In genomic region chr15:37733628-37734027, GRCh38 we compare ENCODE assay signal across 21 cellular contexts.
"Had no signal": no experiment of that assay in that cellular context is flagged by ENCODE, and none has a peak within 500 bp of the region (broad histone marks: within the 10 kb centered on the region; RNA-seq: fewer than 3 reads in every experiment).

No MANE protein-coding gene starts in this region.

- H3K27ac Mint-ChIP-seq: activated naive CD8-positive, alpha-beta T cell; activated T-cell treated with anti-CD3 and anti-CD28 coated beads, Interleukin-2, amount 50 U/mL, for 72 hours; naive B cell had no signal

- H3K27me3 ChIP-seq: colonic mucosa, right atrium auricular region, tibial artery had no signal

- H3K4me1 Mint-ChIP-seq: naive B cell, neural crest cell had no signal

- H3K36me3 ChIP-seq: colonic mucosa, heart right ventricle, left ventricle myocardium inferior, prostate gland, right atrium auricular region, tibial artery, WERI-Rb-1 had no signal

- H3K4me3 Mint-ChIP-seq: activated naive CD8-positive, alpha-beta T cell; activated T-cell treated with anti-CD3 and anti-CD28 coated beads, Interleukin-2, amount 50 U/mL, for 72 hours; naive B cell; neural crest cell had no signal

- H3K4me3 ChIP-seq: colonic mucosa, heart right ventricle, left ventricle myocardium inferior, prostate gland, right atrium auricular region, tibial artery had no signal

- H3K36me3 Mint-ChIP-seq: activated naive CD8-positive, alpha-beta T cell; naive B cell had no signal

- ATAC-seq: activated T-cell treated with anti-CD3 and anti-CD28 coated beads, Interleukin-2, amount 50 U/mL, for 72 hours; heart right ventricle had no signal

- DNase-seq: activated CD4-positive, alpha-beta T cell treated with anti-CD3 and anti-CD28 coated beads for 1 hour; activated CD8-positive, alpha-beta memory T cell treated with anti-CD3 and anti-CD28 coated beads for 24 hours; activated CD8-positive, alpha-beta memory T cell treated with anti-CD3 and anti-CD28 coated beads, Interleukin-2, amount 50 U/mL, for 48 hours; activated gamma-delta T cell treated with Interleukin-2 at 50 U/mL for 16 hours; activated T-cell treated with anti-CD3 and anti-CD28 coated beads, Interleukin-2, amount 50 U/mL, for 72 hours; caudate nucleus; colonic mucosa; erythroblast; heart right ventricle; kidney glomerular epithelial cell; left ventricle myocardium inferior; naive B cell; stimulated activated CD4-positive, alpha-beta T cell treated with anti-CD3 and anti-CD28 coated beads, Interleukin-2, amount 100 ng/mL, for 24 hours; stimulated activated naive CD4-positive, alpha-beta T cell treated with Interleukin-2 at 50 U/mL for 16 hours; substantia nigra; tibial artery; WERI-Rb-1 had no signal

- H3K9me3 Mint-ChIP-seq: activated T-cell treated with anti-CD3 and anti-CD28 coated beads, Interleukin-2, amount 50 U/mL, for 72 hours; naive B cell; neural crest cell had no signal
